Comparison of ENCODE assay signal across 17 cellular contexts in genomic region chr12:108615918-108616317, GRCh38. TPM values are rescaled to one million over a fixed set of nuclear protein-coding genes. Genes with fewer than 3 reads are reported as not detected.
DNase-seq lines count a peak whose midpoint lies in the region; ATAC-seq and TF ChIP-seq lines count a peak whose summit lies in the region.
"Had no signal": no experiment of that assay in that cellular context is flagged by ENCODE, and none has a peak within 500 bp of the region (broad histone marks: within the 10 kb centered on the region; RNA-seq: fewer than 3 reads in every experiment).

No MANE protein-coding gene starts in this region.

- no peaks in the 10 kb centered on the region for H4K20me1 ChIP-seq in smooth muscle cell (ENCODE audit: low read depth)

- H3K4me3 ChIP-seq in CD4-positive, CD25-positive, alpha-beta regulatory T cell (ENCODE audit: low read depth, low read length) = no peak overlapping the region
- H3K4me3 ChIP-seq in naive thymus-derived CD4-positive, alpha-beta T cell (ENCODE audit: low read length) = no peak overlapping the region
- no peak overlapping the region for H3K4me3 ChIP-seq in smooth muscle cell
- H3K4me3 ChIP-seq in foreskin fibroblast (ENCODE audit: low read depth in 1 of 2, low read length in 2 of 2) = no peak overlapping the region

- H3K9me3 Mint-ChIP-seq in CD4-positive, CD25-positive, alpha-beta regulatory T cell = peaks cover 0 to 10% (median 0%) of the 10 kb centered on the region in 7 donors
- H3K9me3 Mint-ChIP-seq in IgD-negative memory B cell = peaks cover 0 to 7% (median 4%) of the 10 kb centered on the region in 3 donors
- no peaks in the 10 kb centered on the region for H3K9me3 Mint-ChIP-seq in activated T-helper 17 cell treated with anti-CD3 and anti-CD28 coated beads, Interleukin-2, amount 50 U/mL, for 72 hours
- peaks cover 0 to 12% (median 0%) of the 10 kb centered on the region in 11 donors for H3K9me3 Mint-ChIP-seq in naive thymus-derived CD4-positive, alpha-beta T cell

- H3K9ac ChIP-seq in smooth muscle cell (ENCODE audit: low read depth) = no peak overlapping the region
- H3K9ac ChIP-seq: parathyroid adenoma had no signal

- no peak for DNase-seq in CD4-positive, CD25-positive, alpha-beta regulatory T cell
- no peak for DNase-seq in naive thymus-derived CD4-positive, alpha-beta T cell
- DNase-seq in head of caudate nucleus (no peak), smooth muscle cell (lab: John Stamatoyannopoulos, UW; ENCODE audit: unreplicated experiment) (no peak), foreskin fibroblast (no peak)
- DNase-seq: activated CD4-positive, alpha-beta T cell treated with anti-CD3 and anti-CD28 coated beads, Interleukin-2, amount 50 U/mL, for 48 hours; amygdala; caudate nucleus; NCI-H1694 treated with DMSO at 0.1 percent for 48 hours; NCI-H345; RPMI8226 had no signal

- POLR2A ChIA-PET in naive thymus-derived CD4-positive, alpha-beta T cell (lab: Charles Lee) = interaction anchor here (0.8 to 10.5 kb wide), 5 partner anchors 9 to 50 kb away, joined by 3 to 132 read pairs (median 5); partner anchors contain the start of genes ISCU and SELPLG

- H2AFZ ChIP-seq in smooth muscle cell (ENCODE audit: low read depth) = no peak overlapping the region
- H2AFZ ChIP-seq: parathyroid adenoma had no signal

- H3K4me1 ChIP-seq in CD4-positive, CD25-positive, alpha-beta regulatory T cell (ENCODE audit: control insufficient read depth, insufficient read depth, low read length, poor library complexity, severe bottlenecking) = peaks cover 32% of the 10 kb centered on the region
- peaks cover 21 to 27% of the 10 kb centered on the region in 2 donors for H3K4me1 ChIP-seq in naive thymus-derived CD4-positive, alpha-beta T cell (ENCODE audit: control insufficient read depth in 2 of 2, insufficient read depth in 2 of 2, low read length in 2 of 2)
- no peaks in the 10 kb centered on the region for H3K4me1 ChIP-seq in smooth muscle cell (ENCODE audit: low read depth)

- H3K9me3 ChIP-seq in CD4-positive, CD25-positive, alpha-beta regulatory T cell (ENCODE audit: control insufficient read depth in 2 of 2, low read length in 2 of 2) = peaks cover 2 to 6% of the 10 kb centered on the region in 2 experiments
- H3K9me3 ChIP-seq in naive thymus-derived CD4-positive, alpha-beta T cell (ENCODE audit: control insufficient read depth in 2 of 3, low read length in 3 of 3) = no peaks in the 10 kb centered on the region
- H3K9me3 ChIP-seq in smooth muscle cell (replicated peaks; ENCODE audit: low read depth) = no peaks in the 10 kb centered on the region

- H3K4me2 ChIP-seq in smooth muscle cell = no peak overlapping the region

- CTCF ChIA-PET in naive thymus-derived CD4-positive, alpha-beta T cell (lab: Charles Lee) = interaction anchor here (0.7 to 8.1 kb wide), 6 partner anchors 15 to 188 kb away, joined by 3 to 149 read pairs (median 29); partner anchors contain the start of genes ISCU, SART3 and SELPLG

- 100% methylated on average over 1 of the region's 1 CpG for WGBS in smooth muscle cell (ENCODE audit: low lambda C conversion rate)

- H3K4me1 Mint-ChIP-seq in CD4-positive, CD25-positive, alpha-beta regulatory T cell = peaks cover 20 to 67% (median 44%) of the 10 kb centered on the region in 4 donors
- H3K4me1 Mint-ChIP-seq in IgD-negative memory B cell = peaks cover 24 to 44% (median 34%) of the 10 kb centered on the region in 3 donors
- H3K4me1 Mint-ChIP-seq in activated T-helper 17 cell treated with anti-CD3 and anti-CD28 coated beads, Interleukin-2, amount 50 U/mL, for 72 hours = peaks cover 39% of the 10 kb centered on the region
- peaks cover 30 to 57% (median 47%) of the 10 kb centered on the region in 7 donors for H3K4me1 Mint-ChIP-seq in naive thymus-derived CD4-positive, alpha-beta T cell

- peaks cover 13% of the 10 kb centered on the region for H3F3A ChIP-seq in smooth muscle cell (ENCODE audit: low read depth)

- TF ChIP-seq POLR2A in GM18505 (IDR thresholded peaks at IDR 0.05; ENCODE audit: borderline replicate concordance, extremely low read depth, insufficient read depth, insufficient read length) = no peak

- H3K27me3 ChIP-seq in CD4-positive, CD25-positive, alpha-beta regulatory T cell (ENCODE audit: control insufficient read depth, insufficient read depth, low read length) = no peaks in the 10 kb centered on the region
- H3K27me3 ChIP-seq in naive thymus-derived CD4-positive, alpha-beta T cell (ENCODE audit: control insufficient read depth in 2 of 2, insufficient read depth in 2 of 2, low read length in 2 of 2) = no peaks in the 10 kb centered on the region
- H3K27me3 ChIP-seq in smooth muscle cell (ENCODE audit: low read depth) = no peaks in the 10 kb centered on the region

- H3K79me2 ChIP-seq in smooth muscle cell (ENCODE audit: low read depth) = no peaks in the 10 kb centered on the region
- H3K79me2 ChIP-seq: parathyroid adenoma had no signal

- peak overlapping the region in 1 of 4 donors; percentile 91 for H3K4me3 Mint-ChIP-seq in CD4-positive, CD25-positive, alpha-beta regulatory T cell
- no peak overlapping the region for H3K4me3 Mint-ChIP-seq in IgD-negative memory B cell
- H3K4me3 Mint-ChIP-seq in activated T-helper 17 cell treated with anti-CD3 and anti-CD28 coated beads, Interleukin-2, amount 50 U/mL, for 72 hours = peak overlapping the region; percentile 75
- no peak overlapping the region for H3K4me3 Mint-ChIP-seq in naive thymus-derived CD4-positive, alpha-beta T cell

- H3K27ac ChIP-seq in CD4-positive, CD25-positive, alpha-beta regulatory T cell (ENCODE audit: insufficient read depth, low read length, poor library complexity, severe bottlenecking) = peak overlapping the region; percentile 79
- H3K27ac ChIP-seq in naive thymus-derived CD4-positive, alpha-beta T cell (ENCODE audit: low read depth, low read length) = no peak overlapping the region
- H3K27ac ChIP-seq in smooth muscle cell (ENCODE audit: low read depth) = no peak overlapping the region
- H3K27ac ChIP-seq: parathyroid adenoma had no signal

- ATAC-seq in CD4-positive, CD25-positive, alpha-beta regulatory T cell (ENCODE audit: low read depth in 2 of 2) = no peak
- ATAC-seq in activated T-helper 17 cell treated with anti-CD3 and anti-CD28 coated beads, Interleukin-2, amount 50 U/mL, for 72 hours (replicated peaks) = no peak
- no peak for ATAC-seq in naive thymus-derived CD4-positive, alpha-beta T cell
- no peak for ATAC-seq in GM18505 (IDR thresholded peaks at IDR 0.05; ENCODE audit: unreplicated experiment)
- ATAC-seq: sciatic nerve had no signal

- peaks cover 26% of the 10 kb centered on the region for H3K36me3 ChIP-seq in CD4-positive, CD25-positive, alpha-beta regulatory T cell (ENCODE audit: control insufficient read depth, insufficient read depth, low read length)
- H3K36me3 ChIP-seq in naive thymus-derived CD4-positive, alpha-beta T cell (ENCODE audit: control insufficient read depth in 2 of 3, insufficient read depth in 3 of 3, low read length in 3 of 3) = peaks cover 0 to 13% (median 9%) of the 10 kb centered on the region in 3 experiments
- H3K36me3 ChIP-seq in smooth muscle cell (ENCODE audit: low read depth) = no peaks in the 10 kb centered on the region

- intact Hi-C loops in naive thymus-derived CD4-positive, alpha-beta T cell (cut with micrococcal nuclease) = loop anchor here (5.0 to 10.0 kb wide), 5 partner anchors 46 to 854 kb away; partner anchors contain the start of genes PRDM4 (in 2 of the 2), SSH1 (in 1 of the 2) and UNG (in 1 of the 2)
- intact Hi-C loops in head of caudate nucleus (cut with DNase I) = loop anchor here (2.0 kb wide), 1 partner anchor 43 kb away; no protein-coding TSS in a partner anchor

- TF ChIP-seq CTCF in smooth muscle cell (IDR thresholded peaks at IDR 0.05; ENCODE audit: borderline replicate concordance, insufficient read depth, poor library complexity, severe bottlenecking) = no peak
- TF ChIP-seq CTCF in foreskin fibroblast (IDR thresholded peaks at IDR 0.05; ENCODE audit: low read depth, low read length) = no peak

- no peaks in the 10 kb centered on the region for H3K27me3 Mint-ChIP-seq in CD4-positive, CD25-positive, alpha-beta regulatory T cell
- peaks cover 2% of the 10 kb centered on the region for H3K27me3 Mint-ChIP-seq in IgD-negative memory B cell
- no peaks in the 10 kb centered on the region for H3K27me3 Mint-ChIP-seq in activated T-helper 17 cell treated with anti-CD3 and anti-CD28 coated beads, Interleukin-2, amount 50 U/mL, for 72 hours
- H3K27me3 Mint-ChIP-seq in naive thymus-derived CD4-positive, alpha-beta T cell = no peaks in the 10 kb centered on the region

- peaks cover 22% of the 10 kb centered on the region for H3K36me3 Mint-ChIP-seq in CD4-positive, CD25-positive, alpha-beta regulatory T cell
- peaks cover 4% of the 10 kb centered on the region for H3K36me3 Mint-ChIP-seq in IgD-negative memory B cell
- H3K36me3 Mint-ChIP-seq in activated T-helper 17 cell treated with anti-CD3 and anti-CD28 coated beads, Interleukin-2, amount 50 U/mL, for 72 hours (ENCODE audit: low read depth) = peaks cover 32% of the 10 kb centered on the region
- H3K36me3 Mint-ChIP-seq in naive thymus-derived CD4-positive, alpha-beta T cell = peaks cover 0 to 37% (median 6%) of the 10 kb centered on the region in 5 donors

- H3K27ac Mint-ChIP-seq in CD4-positive, CD25-positive, alpha-beta regulatory T cell = peak overlapping the region; percentile 20 to 94 (median 92)
- peak overlapping the region in 2 of 3 donors; percentile 59 to 96 for H3K27ac Mint-ChIP-seq in IgD-negative memory B cell
- H3K27ac Mint-ChIP-seq in activated T-helper 17 cell treated with anti-CD3 and anti-CD28 coated beads, Interleukin-2, amount 50 U/mL, for 72 hours = peak overlapping the region; percentile 96
- H3K27ac Mint-ChIP-seq in naive thymus-derived CD4-positive, alpha-beta T cell = peak overlapping the region in 8 of 9 donors; percentile 78 to 93 (median 86)

RNA-seq across cellular contexts. Expression of gene SELPLG, which starts 17.8 kb away (rescaled TPM):
- total RNA-seq in CD4-positive, CD25-positive, alpha-beta regulatory T cell = 218 TPM
- 100 to 1,000 TPM; 722 to 844 (median 818) TPM for polyA plus RNA-seq in CD4-positive, CD25-positive, alpha-beta regulatory T cell
- polyA plus RNA-seq in IgD-negative memory B cell = 37.0 TPM
- 10 to 100 TPM; 79.7 to 89.1 TPM for total RNA-seq in activated T-helper 17 cell treated with anti-CD3 and anti-CD28 coated beads, Interleukin-2, amount 50 U/mL, for 72 hours
- total RNA-seq in naive thymus-derived CD4-positive, alpha-beta T cell = 100 to 1,000 TPM in 4 of 5 experiments, 10 to 100 TPM in 1; 54.3 to 217 (median 154) TPM
- 100 to 1,000 TPM; 530 to 831 TPM for polyA plus RNA-seq in naive thymus-derived CD4-positive, alpha-beta T cell
- 1.3 and 2.0 TPM in 2 replicates for total RNA-seq in smooth muscle cell
- polyA plus RNA-seq in smooth muscle cell = 0.09 and 1.6 TPM in 2 replicates

RNA-seq across cellular contexts. Expression of gene TMEM119, which starts 18.0 kb away (rescaled TPM):
- 5.9 TPM for total RNA-seq in CD4-positive, CD25-positive, alpha-beta regulatory T cell
- polyA plus RNA-seq in CD4-positive, CD25-positive, alpha-beta regulatory T cell = 1 to 10 TPM in 2 of 4 donors, under 1 TPM in 1, not detected in 1; 0.90 to 3.5 (median 1.5) TPM
- polyA plus RNA-seq in IgD-negative memory B cell (0.33 TPM), smooth muscle cell (67.2 and 103 TPM in 2 replicates)
- under 1 TPM; 0.24 to 0.71 TPM for total RNA-seq in activated T-helper 17 cell treated with anti-CD3 and anti-CD28 coated beads, Interleukin-2, amount 50 U/mL, for 72 hours
- 1 to 10 TPM in 2 of 5 experiments, under 1 TPM in 2, not detected in 1; 0.27 to 1.6 (median 0.81) TPM for total RNA-seq in naive thymus-derived CD4-positive, alpha-beta T cell
- polyA plus RNA-seq in naive thymus-derived CD4-positive, alpha-beta T cell = under 1 TPM; 0.13 to 0.59 TPM
- total RNA-seq in smooth muscle cell = 40.9 and 41.9 TPM in 2 replicates
- total RNA-seq: MCF 10A had no signal

RNA-seq across cellular contexts. Expression of gene ISCU, which starts 53.5 kb away (rescaled TPM):
- 173 TPM for total RNA-seq in CD4-positive, CD25-positive, alpha-beta regulatory T cell
- polyA plus RNA-seq in CD4-positive, CD25-positive, alpha-beta regulatory T cell = 100 to 1,000 TPM; 241 to 295 (median 260) TPM
- polyA plus RNA-seq in IgD-negative memory B cell (488 TPM), smooth muscle cell (140 and 154 TPM in 2 replicates)
- total RNA-seq in activated T-helper 17 cell treated with anti-CD3 and anti-CD28 coated beads, Interleukin-2, amount 50 U/mL, for 72 hours = 10 to 100 TPM; 93.3 to 98.7 TPM
- 100 to 1,000 TPM in 4 of 5 experiments, 10 to 100 TPM in 1; 51.7 to 212 (median 191) TPM for total RNA-seq in naive thymus-derived CD4-positive, alpha-beta T cell
- 100 to 1,000 TPM; 325 to 401 TPM for polyA plus RNA-seq in naive thymus-derived CD4-positive, alpha-beta T cell
- 134 and 138 TPM in 2 replicates for total RNA-seq in smooth muscle cell

RNA-seq across cellular contexts. Expression of gene SART3, which starts 54.9 kb away (rescaled TPM):
- total RNA-seq in CD4-positive, CD25-positive, alpha-beta regulatory T cell = 107 TPM
- 10 to 100 TPM; 25.3 to 37.6 (median 32.2) TPM for polyA plus RNA-seq in CD4-positive, CD25-positive, alpha-beta regulatory T cell
- polyA plus RNA-seq in IgD-negative memory B cell = 51.9 TPM
- total RNA-seq in activated T-helper 17 cell treated with anti-CD3 and anti-CD28 coated beads, Interleukin-2, amount 50 U/mL, for 72 hours = 10 to 100 TPM; 85.0 to 98.6 TPM
- 10 to 100 TPM; 80.0 to 99.3 (median 87.6) TPM for total RNA-seq in naive thymus-derived CD4-positive, alpha-beta T cell
- 10 to 100 TPM; 34.3 to 49.2 TPM for polyA plus RNA-seq in naive thymus-derived CD4-positive, alpha-beta T cell
- 64.3 and 94.5 TPM in 2 replicates for total RNA-seq in smooth muscle cell
- 22.7 and 27.2 TPM in 2 replicates for polyA plus RNA-seq in smooth muscle cell

Comparison
In these comparisons a context has a peak if more than half of its experiments do, and no peak if none do; other contexts are left out.
1. RNA of gene SELPLG, which starts 17.8 kb away (total RNA-seq): 218 TPM in CD4-positive, CD25-positive, alpha-beta regulatory T cell (single experiment), 54.3 to 217 TPM in naive thymus-derived CD4-positive, alpha-beta T cell and 79.7 to 89.1 TPM in activated T-helper 17 cell treated with anti-CD3 and anti-CD28 coated beads, Interleukin-2, amount 50 U/mL, for 72 hours; 1.3 to 2.0 TPM in smooth muscle cell; every median in the first group is over 10 times any median in the second.
2. Peak in every context shown above with its lines, with median percentiles within 50 percentile points of each other: H3K27ac Mint-ChIP-seq.